ENCODE assay signal across 2 cellular contexts in genomic region chr7:43938892-43939482, GRCh38.
TF ChIP-seq lines count a peak whose summit lies in the region.

No MANE protein-coding gene starts in this region.

TF ChIP-seq in IMR-90, 13 proteins besides CTCF, POLR2A, EP300 and RAD21 (continued from another document):
- TF ChIP-seq BHLHE40 (IDR thresholded peaks at IDR 0.05; ENCODE audit: low read depth, low read length) (no peak), NFE2L2 (IDR thresholded peaks at IDR 0.05; ENCODE audit: low read depth, low read length) (no peak), USF2 (IDR thresholded peaks at IDR 0.05; ENCODE audit: low read depth, low read length) (no peak), FOS (IDR thresholded peaks at IDR 0.05; ENCODE audit: low read depth, low read length) (no peak), MAZ (IDR thresholded peaks at IDR 0.05; ENCODE audit: borderline replicate concordance, low read depth, low read length) (no peak), MXI1 (IDR thresholded peaks at IDR 0.05; ENCODE audit: borderline replicate concordance, low read depth, low read length) (no peak)
- TF ChIP-seq, protein P1, sequence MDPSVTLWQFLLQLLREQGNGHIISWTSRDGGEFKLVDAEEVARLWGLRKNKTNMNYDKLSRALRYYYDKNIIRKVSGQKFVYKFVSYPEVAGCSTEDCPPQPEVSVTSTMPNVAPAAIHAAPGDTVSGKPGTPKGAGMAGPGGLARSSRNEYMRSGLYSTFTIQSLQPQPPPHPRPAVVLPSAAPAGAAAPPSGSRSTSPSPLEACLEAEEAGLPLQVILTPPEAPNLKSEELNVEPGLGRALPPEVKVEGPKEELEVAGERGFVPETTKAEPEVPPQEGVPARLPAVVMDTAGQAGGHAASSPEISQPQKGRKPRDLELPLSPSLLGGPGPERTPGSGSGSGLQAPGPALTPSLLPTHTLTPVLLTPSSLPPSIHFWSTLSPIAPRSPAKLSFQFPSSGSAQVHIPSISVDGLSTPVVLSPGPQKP (IDR thresholded peaks at IDR 0.05; ENCODE audit: borderline replicate concordance, low read depth, low read length): no peak

TF ChIP-seq in WTC11, 78 proteins besides CTCF, POLR2A, EP300 and RAD21 (continued from another document):
- no peak for TF ChIP-seq IRF2 (CRISPR knock-in tag; IDR thresholded peaks at IDR 0.05; ENCODE audit: borderline replicate concordance, low read depth)
- TF ChIP-seq, protein P2, sequence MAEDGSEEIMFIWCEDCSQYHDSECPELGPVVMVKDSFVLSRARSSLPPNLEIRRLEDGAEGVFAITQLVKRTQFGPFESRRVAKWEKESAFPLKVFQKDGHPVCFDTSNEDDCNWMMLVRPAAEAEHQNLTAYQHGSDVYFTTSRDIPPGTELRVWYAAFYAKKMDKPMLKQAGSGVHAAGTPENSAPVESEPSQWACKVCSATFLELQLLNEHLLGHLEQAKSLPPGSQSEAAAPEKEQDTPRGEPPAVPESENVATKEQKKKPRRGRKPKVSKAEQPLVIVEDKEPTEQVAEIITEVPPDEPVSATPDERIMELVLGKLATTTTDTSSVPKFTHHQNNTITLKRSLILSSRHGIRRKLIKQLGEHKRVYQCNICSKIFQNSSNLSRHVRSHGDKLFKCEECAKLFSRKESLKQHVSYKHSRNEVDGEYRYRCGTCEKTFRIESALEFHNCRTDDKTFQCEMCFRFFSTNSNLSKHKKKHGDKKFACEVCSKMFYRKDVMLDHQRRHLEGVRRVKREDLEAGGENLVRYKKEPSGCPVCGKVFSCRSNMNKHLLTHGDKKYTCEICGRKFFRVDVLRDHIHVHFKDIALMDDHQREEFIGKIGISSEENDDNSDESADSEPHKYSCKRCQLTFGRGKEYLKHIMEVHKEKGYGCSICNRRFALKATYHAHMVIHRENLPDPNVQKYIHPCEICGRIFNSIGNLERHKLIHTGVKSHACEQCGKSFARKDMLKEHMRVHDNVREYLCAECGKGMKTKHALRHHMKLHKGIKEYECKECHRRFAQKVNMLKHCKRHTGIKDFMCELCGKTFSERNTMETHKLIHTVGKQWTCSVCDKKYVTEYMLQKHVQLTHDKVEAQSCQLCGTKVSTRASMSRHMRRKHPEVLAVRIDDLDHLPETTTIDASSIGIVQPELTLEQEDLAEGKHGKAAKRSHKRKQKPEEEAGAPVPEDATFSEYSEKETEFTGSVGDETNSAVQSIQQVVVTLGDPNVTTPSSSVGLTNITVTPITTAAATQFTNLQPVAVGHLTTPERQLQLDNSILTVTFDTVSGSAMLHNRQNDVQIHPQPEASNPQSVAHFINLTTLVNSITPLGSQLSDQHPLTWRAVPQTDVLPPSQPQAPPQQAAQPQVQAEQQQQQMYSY (CRISPR knock-in tag; IDR thresholded peaks at IDR 0.05): no peak
- TF ChIP-seq, protein P3, sequence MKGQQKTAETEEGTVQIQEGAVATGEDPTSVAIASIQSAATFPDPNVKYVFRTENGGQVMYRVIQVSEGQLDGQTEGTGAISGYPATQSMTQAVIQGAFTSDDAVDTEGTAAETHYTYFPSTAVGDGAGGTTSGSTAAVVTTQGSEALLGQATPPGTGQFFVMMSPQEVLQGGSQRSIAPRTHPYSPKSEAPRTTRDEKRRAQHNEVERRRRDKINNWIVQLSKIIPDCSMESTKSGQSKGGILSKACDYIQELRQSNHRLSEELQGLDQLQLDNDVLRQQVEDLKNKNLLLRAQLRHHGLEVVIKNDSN (CRISPR knock-in tag; IDR thresholded peaks at IDR 0.05): no peak
- no peak for TF ChIP-seq SOX15 (CRISPR knock-in tag; IDR thresholded peaks at IDR 0.05)
- TF ChIP-seq RELA (CRISPR knock-in tag; IDR thresholded peaks at IDR 0.05; ENCODE audit: borderline replicate concordance): no peak
- TF ChIP-seq ZBTB21 (CRISPR knock-in tag; IDR thresholded peaks at IDR 0.05; ENCODE audit: borderline replicate concordance): no peak
- TF ChIP-seq NFATC4 (CRISPR knock-in tag; IDR thresholded peaks at IDR 0.05): no peak
- TF ChIP-seq CREB1 (CRISPR knock-in tag; IDR thresholded peaks at IDR 0.05): no peak
- no peak for TF ChIP-seq FOXP4 (CRISPR knock-in tag; IDR thresholded peaks at IDR 0.05)
- no peak for TF ChIP-seq USF2 (CRISPR knock-in tag; IDR thresholded peaks at IDR 0.05)
- TF ChIP-seq, protein P4, sequence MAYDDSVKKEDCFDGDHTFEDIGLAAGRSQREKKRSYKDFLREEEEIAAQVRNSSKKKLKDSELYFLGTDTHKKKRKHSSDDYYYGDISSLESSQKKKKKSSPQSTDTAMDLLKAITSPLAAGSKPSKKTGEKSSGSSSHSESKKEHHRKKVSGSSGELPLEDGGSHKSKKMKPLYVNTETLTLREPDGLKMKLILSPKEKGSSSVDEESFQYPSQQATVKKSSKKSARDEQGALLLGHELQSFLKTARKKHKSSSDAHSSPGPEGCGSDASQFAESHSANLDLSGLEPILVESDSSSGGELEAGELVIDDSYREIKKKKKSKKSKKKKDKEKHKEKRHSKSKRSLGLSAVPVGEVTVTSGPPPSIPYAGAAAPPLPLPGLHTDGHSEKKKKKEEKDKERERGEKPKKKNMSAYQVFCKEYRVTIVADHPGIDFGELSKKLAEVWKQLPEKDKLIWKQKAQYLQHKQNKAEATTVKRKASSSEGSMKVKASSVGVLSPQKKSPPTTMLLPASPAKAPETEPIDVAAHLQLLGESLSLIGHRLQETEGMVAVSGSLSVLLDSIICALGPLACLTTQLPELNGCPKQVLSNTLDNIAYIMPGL (CRISPR knock-in tag; IDR thresholded peaks at IDR 0.05): no peak
- TF ChIP-seq, protein P5, sequence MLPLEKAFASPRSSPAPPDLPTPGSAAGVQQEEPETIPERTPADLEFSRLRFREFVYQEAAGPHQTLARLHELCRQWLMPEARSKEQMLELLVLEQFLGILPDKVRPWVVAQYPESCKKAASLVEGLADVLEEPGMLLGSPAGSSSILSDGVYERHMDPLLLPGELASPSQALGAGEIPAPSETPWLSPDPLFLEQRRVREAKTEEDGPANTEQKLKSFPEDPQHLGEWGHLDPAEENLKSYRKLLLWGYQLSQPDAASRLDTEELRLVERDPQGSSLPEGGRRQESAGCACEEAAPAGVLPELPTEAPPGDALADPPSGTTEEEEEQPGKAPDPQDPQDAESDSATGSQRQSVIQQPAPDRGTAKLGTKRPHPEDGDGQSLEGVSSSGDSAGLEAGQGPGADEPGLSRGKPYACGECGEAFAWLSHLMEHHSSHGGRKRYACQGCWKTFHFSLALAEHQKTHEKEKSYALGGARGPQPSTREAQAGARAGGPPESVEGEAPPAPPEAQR (CRISPR knock-in tag; IDR thresholded peaks at IDR 0.05): no peak
- no peak for TF ChIP-seq KAT7 (CRISPR knock-in tag; IDR thresholded peaks at IDR 0.05; ENCODE audit: borderline replicate concordance)
